ENCODE assay signal across 1 cellular context in the genomic region with DNA sequence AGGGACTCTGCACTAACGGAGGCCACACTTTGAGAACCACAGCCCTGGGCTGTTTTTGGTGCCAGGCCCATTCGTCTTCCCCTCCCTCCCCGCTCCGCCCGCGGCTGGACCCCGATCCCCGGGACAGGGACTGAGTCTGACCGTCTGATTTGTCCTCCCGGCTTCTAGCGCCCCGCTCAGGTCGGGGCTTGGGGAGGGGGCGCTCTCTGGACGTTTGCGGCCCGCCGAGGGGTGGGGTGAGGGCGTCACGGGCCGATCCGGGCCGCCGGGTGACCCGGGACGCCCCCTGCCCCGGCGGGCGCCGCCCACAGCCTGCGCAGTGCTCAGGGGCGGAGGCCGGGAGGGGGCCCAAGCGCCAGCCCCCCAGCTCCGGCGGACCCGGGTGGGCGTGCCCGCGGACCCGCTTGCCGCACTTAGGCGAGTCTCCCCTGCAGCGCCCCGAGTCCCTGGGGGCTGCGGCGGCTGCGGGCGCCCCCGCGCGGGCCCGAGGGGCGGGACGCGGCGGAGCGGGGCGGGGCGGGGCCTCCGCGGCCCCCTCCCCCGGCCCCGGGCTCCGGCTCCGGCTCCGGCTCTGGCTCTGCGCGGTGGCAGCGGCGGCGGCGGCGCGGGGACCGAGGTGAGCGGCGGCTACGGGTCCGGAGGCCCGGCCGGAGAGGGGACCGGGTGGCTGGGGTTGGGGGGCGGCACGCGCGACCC.
TF ChIP-seq lines count a peak whose summit lies in the region.

No MANE protein-coding gene starts in this region.

TF ChIP-seq in HEK293, 187 proteins besides CTCF, POLR2A, EP300 and RAD21 (continued from another document):
- TF ChIP-seq, protein P1, sequence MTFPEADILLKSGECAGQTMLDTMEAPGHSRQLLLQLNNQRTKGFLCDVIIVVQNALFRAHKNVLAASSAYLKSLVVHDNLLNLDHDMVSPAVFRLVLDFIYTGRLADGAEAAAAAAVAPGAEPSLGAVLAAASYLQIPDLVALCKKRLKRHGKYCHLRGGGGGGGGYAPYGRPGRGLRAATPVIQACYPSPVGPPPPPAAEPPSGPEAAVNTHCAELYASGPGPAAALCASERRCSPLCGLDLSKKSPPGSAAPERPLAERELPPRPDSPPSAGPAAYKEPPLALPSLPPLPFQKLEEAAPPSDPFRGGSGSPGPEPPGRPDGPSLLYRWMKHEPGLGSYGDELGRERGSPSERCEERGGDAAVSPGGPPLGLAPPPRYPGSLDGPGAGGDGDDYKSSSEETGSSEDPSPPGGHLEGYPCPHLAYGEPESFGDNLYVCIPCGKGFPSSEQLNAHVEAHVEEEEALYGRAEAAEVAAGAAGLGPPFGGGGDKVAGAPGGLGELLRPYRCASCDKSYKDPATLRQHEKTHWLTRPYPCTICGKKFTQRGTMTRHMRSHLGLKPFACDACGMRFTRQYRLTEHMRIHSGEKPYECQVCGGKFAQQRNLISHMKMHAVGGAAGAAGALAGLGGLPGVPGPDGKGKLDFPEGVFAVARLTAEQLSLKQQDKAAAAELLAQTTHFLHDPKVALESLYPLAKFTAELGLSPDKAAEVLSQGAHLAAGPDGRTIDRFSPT (tag by site-specific recombination; IDR thresholded peaks at IDR 0.05), result no peak
- TF ChIP-seq ZNF473 (tag by site-specific recombination; IDR thresholded peaks at IDR 0.05) (no peak), ZNF658 (tag by site-specific recombination; IDR thresholded peaks at IDR 0.05) (no peak), KLF1 (tag by site-specific recombination; IDR thresholded peaks at IDR 0.05) (peak; percentile 59), ZNF335 (tag by site-specific recombination; conservative IDR thresholded peaks at IDR 0.05) (0 out of 2 replicates have a peak, but pooled peaks have one; percentile 14), ZBTB20 (tag by site-specific recombination; IDR thresholded peaks at IDR 0.05) (peak; percentile 94), FEZF1 (tag by site-specific recombination; IDR thresholded peaks at IDR 0.05) (no peak), ZFP69B (tag by site-specific recombination; IDR thresholded peaks at IDR 0.05) (no peak), ZNF140 (tag by site-specific recombination; IDR thresholded peaks at IDR 0.05) (no peak), ZNF785 (tag by site-specific recombination; IDR thresholded peaks at IDR 0.05) (no peak), ZNF707 (tag by site-specific recombination; IDR thresholded peaks at IDR 0.05) (no peak), ZNF792 (tag by site-specific recombination; IDR thresholded peaks at IDR 0.05) (no peak), ZNF133 (tag by site-specific recombination; IDR thresholded peaks at IDR 0.05) (no peak), ZFP37 (tag by site-specific recombination; IDR thresholded peaks at IDR 0.05) (no peak)
- TF ChIP-seq, protein P2, sequence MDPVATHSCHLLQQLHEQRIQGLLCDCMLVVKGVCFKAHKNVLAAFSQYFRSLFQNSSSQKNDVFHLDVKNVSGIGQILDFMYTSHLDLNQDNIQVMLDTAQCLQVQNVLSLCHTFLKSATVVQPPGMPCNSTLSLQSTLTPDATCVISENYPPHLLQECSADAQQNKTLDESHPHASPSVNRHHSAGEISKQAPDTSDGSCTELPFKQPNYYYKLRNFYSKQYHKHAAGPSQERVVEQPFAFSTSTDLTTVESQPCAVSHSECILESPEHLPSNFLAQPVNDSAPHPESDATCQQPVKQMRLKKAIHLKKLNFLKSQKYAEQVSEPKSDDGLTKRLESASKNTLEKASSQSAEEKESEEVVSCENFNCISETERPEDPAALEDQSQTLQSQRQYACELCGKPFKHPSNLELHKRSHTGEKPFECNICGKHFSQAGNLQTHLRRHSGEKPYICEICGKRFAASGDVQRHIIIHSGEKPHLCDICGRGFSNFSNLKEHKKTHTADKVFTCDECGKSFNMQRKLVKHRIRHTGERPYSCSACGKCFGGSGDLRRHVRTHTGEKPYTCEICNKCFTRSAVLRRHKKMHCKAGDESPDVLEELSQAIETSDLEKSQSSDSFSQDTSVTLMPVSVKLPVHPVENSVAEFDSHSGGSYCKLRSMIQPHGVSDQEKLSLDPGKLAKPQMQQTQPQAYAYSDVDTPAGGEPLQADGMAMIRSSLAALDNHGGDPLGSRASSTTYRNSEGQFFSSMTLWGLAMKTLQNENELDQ (tag by site-specific recombination; IDR thresholded peaks at IDR 0.05; ENCODE audit: low read depth), result no peak
- TF ChIP-seq, protein P3, sequence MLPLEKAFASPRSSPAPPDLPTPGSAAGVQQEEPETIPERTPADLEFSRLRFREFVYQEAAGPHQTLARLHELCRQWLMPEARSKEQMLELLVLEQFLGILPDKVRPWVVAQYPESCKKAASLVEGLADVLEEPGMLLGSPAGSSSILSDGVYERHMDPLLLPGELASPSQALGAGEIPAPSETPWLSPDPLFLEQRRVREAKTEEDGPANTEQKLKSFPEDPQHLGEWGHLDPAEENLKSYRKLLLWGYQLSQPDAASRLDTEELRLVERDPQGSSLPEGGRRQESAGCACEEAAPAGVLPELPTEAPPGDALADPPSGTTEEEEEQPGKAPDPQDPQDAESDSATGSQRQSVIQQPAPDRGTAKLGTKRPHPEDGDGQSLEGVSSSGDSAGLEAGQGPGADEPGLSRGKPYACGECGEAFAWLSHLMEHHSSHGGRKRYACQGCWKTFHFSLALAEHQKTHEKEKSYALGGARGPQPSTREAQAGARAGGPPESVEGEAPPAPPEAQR (tag by site-specific recombination; IDR thresholded peaks at IDR 0.05), result no peak
- TF ChIP-seq, protein P4, sequence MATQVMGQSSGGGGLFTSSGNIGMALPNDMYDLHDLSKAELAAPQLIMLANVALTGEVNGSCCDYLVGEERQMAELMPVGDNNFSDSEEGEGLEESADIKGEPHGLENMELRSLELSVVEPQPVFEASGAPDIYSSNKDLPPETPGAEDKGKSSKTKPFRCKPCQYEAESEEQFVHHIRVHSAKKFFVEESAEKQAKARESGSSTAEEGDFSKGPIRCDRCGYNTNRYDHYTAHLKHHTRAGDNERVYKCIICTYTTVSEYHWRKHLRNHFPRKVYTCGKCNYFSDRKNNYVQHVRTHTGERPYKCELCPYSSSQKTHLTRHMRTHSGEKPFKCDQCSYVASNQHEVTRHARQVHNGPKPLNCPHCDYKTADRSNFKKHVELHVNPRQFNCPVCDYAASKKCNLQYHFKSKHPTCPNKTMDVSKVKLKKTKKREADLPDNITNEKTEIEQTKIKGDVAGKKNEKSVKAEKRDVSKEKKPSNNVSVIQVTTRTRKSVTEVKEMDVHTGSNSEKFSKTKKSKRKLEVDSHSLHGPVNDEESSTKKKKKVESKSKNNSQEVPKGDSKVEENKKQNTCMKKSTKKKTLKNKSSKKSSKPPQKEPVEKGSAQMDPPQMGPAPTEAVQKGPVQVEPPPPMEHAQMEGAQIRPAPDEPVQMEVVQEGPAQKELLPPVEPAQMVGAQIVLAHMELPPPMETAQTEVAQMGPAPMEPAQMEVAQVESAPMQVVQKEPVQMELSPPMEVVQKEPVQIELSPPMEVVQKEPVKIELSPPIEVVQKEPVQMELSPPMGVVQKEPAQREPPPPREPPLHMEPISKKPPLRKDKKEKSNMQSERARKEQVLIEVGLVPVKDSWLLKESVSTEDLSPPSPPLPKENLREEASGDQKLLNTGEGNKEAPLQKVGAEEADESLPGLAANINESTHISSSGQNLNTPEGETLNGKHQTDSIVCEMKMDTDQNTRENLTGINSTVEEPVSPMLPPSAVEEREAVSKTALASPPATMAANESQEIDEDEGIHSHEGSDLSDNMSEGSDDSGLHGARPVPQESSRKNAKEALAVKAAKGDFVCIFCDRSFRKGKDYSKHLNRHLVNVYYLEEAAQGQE (tag by site-specific recombination; IDR thresholded peaks at IDR 0.05), result no peak
TF ChIP-seq in HEK293: peak in this region for 4.
